ENCODE assay signal across 21 cellular contexts in genomic region chr1:33029921-33030320, GRCh38.
"Had no signal": no experiment of that assay in that cellular context is flagged by ENCODE, and none has a peak within 500 bp of the region (broad histone marks: within the 10 kb centered on the region; RNA-seq: fewer than 3 reads in every experiment).

No MANE protein-coding gene starts in this region.

- H3K27me3 ChIP-seq: adrenal gland, foreskin keratinocyte, pancreas, right lobe of liver, SJSA1, upper lobe of left lung had no signal

- H3K36me3 ChIP-seq: adrenal gland, pancreas, thoracic aorta had no signal

- H3K27ac ChIP-seq: adrenal gland, foreskin keratinocyte, pancreas, right lobe of liver, SJSA1, thoracic aorta, upper lobe of left lung had no signal

- H3K9me3 ChIP-seq: adrenal gland, pancreas, right lobe of liver, SJSA1, thoracic aorta, upper lobe of left lung had no signal

- H3K9me3 Mint-ChIP-seq: activated naive CD4-positive, alpha-beta T cell treated with anti-CD3 and anti-CD28 coated beads, Interleukin-2, amount 50 U/mL, for 24 hours; central memory CD8-positive, alpha-beta T cell; mesothelial cell of epicardium; naive thymus-derived CD8-positive, alpha-beta T cell; stimulated activated memory B cell treated with anti-CD40 and anti-IgM and Interleukin-4, amounts not matched to agents 10 μg/mL and 1 μg/mL and 100 μg/mL, for 72 hours had no signal

- DNase-seq: activated CD4-positive, alpha-beta T cell treated with anti-CD3 and anti-CD28 coated beads, Interleukin-2, amount 50 U/mL, for 4 hours; activated gamma-delta T cell; effector memory CD4-positive, alpha-beta T cell; foreskin keratinocyte; hippocampal formation; mammary epithelial cell; naive thymus-derived CD8-positive, alpha-beta T cell; pancreas; right lobe of liver; small intestine; stimulated activated CD4-positive, alpha-beta T cell treated with anti-CD3 and anti-CD28 coated beads, Interleukin-2, amount 100 ng/mL, for 24 hours; T-helper 1 cell had no signal

- ATAC-seq: foreskin keratinocyte; left lobe of liver; naive thymus-derived CD8-positive, alpha-beta T cell; pancreas; right lobe of liver; stimulated activated memory B cell treated with anti-CD40 and anti-IgM and Interleukin-4, amounts not matched to agents 10 μg/mL and 1 μg/mL and 100 μg/mL, for 72 hours had no signal

- H3K36me3 Mint-ChIP-seq: mesothelial cell of epicardium had no signal

- H3K4me3 ChIP-seq: adrenal gland, pancreas, right lobe of liver, SJSA1, thoracic aorta, upper lobe of left lung had no signal

- H3K4me3 Mint-ChIP-seq: activated naive CD4-positive, alpha-beta T cell treated with anti-CD3 and anti-CD28 coated beads, Interleukin-2, amount 50 U/mL, for 24 hours; central memory CD8-positive, alpha-beta T cell; mesothelial cell of epicardium; stimulated activated memory B cell treated with anti-CD40 and anti-IgM and Interleukin-4, amounts not matched to agents 10 μg/mL and 1 μg/mL and 100 μg/mL, for 72 hours had no signal

- H3K27ac Mint-ChIP-seq: activated naive CD4-positive, alpha-beta T cell treated with anti-CD3 and anti-CD28 coated beads, Interleukin-2, amount 50 U/mL, for 24 hours; mesothelial cell of epicardium; stimulated activated memory B cell treated with anti-CD40 and anti-IgM and Interleukin-4, amounts not matched to agents 10 μg/mL and 1 μg/mL and 100 μg/mL, for 72 hours had no signal

- H3K4me1 ChIP-seq: foreskin keratinocyte, SJSA1 had no signal

- H3K27me3 Mint-ChIP-seq: activated naive CD4-positive, alpha-beta T cell treated with anti-CD3 and anti-CD28 coated beads, Interleukin-2, amount 50 U/mL, for 24 hours; central memory CD8-positive, alpha-beta T cell; naive thymus-derived CD8-positive, alpha-beta T cell; stimulated activated memory B cell treated with anti-CD40 and anti-IgM and Interleukin-4, amounts not matched to agents 10 μg/mL and 1 μg/mL and 100 μg/mL, for 72 hours had no signal
